Comparison of ENCODE assay signal across 29 cellular contexts in genomic region chr6:119678961-119679360, GRCh38.
"Had no signal": no experiment of that assay in that cellular context is flagged by ENCODE, and none has a peak within 500 bp of the region (broad histone marks: within the 10 kb centered on the region; RNA-seq: fewer than 3 reads in every experiment).

No MANE protein-coding gene starts in this region.

- H3K4me1 ChIP-seq: adrenal gland, ascending aorta, body of pancreas, breast epithelium had no signal

- H3K27ac ChIP-seq: adrenal gland, ascending aorta, body of pancreas, brain microvascular endothelial cell, breast epithelium, cardiac muscle cell had no signal

- H3K9me3 ChIP-seq: adrenal gland, ascending aorta, body of pancreas, breast epithelium had no signal

- H3K4me3 ChIP-seq: adrenal gland, ascending aorta, body of pancreas, breast epithelium, cardiac muscle cell had no signal

- DNase-seq: activated effector memory CD4-positive, alpha-beta T cell treated with anti-CD3 and anti-CD28 coated beads, Interleukin-2, amount 50 U/mL, for 16 hours; activated effector memory CD4-positive, alpha-beta T cell treated with Interleukin-2 at 50 U/mL for 16 hours; activated gamma-delta T cell; activated gamma-delta T cell treated with Interleukin-2 at 50 U/mL for 16 hours; activated naive CD4-positive, alpha-beta T cell; activated naive CD4-positive, alpha-beta T cell treated with anti-CD3 and anti-CD28 coated beads for 36 hours; activated naive CD4-positive, alpha-beta T cell treated with anti-CD3 and anti-CD28 coated beads, Interleukin-2, amount 10 ng/mL, durations not matched to agents 7 days and 5 days; activated naive CD4-positive, alpha-beta T cell treated with anti-CD3 and anti-CD28 coated beads, Interleukin-2, amount 50 U/mL, for 16 hours; activated naive CD4-positive, alpha-beta T cell treated with Interleukin-2 at 50 U/mL for 16 hours; activated naive CD8-positive, alpha-beta T cell treated with anti-CD3 and anti-CD28 coated beads for 36 hours; activated naive CD8-positive, alpha-beta T cell treated with anti-CD3 and anti-CD28 coated beads, Interleukin-2, amount 10 ng/mL, durations not matched to agents 7 days and 5 days; activated naive CD8-positive, alpha-beta T cell treated with anti-CD3 and anti-CD28 coated beads, Interleukin-2, amount 50 U/mL, for 24 hours; activated T-cell treated with anti-CD3 and anti-CD28 coated beads, Interleukin-2, amount 50 U/mL, for 1 hour; activated T-cell treated with anti-CD3 and anti-CD28 coated beads, Interleukin-2, amount 50 U/mL, for 24 hours; activated T-cell treated with anti-CD3 and anti-CD28 coated beads, Interleukin-2, amount 50 U/mL, for 4 hours; activated T-cell treated with anti-CD3 and anti-CD28 coated beads, Interleukin-2, amount 50 U/mL, for 48 hours; activated T-cell treated with anti-CD3 and anti-CD28 coated beads, Interleukin-2, amount 50 U/mL, for 72 hours; adrenal gland; amniotic stem cell; amygdala; anterior cingulate cortex; aorta; body of pancreas; brain microvascular endothelial cell; central memory CD4-positive, alpha-beta T cell; cerebellar nuclear complex had no signal

- H3K36me3 ChIP-seq: adrenal gland, ascending aorta, brain microvascular endothelial cell, breast epithelium, cardiac muscle cell had no signal
